Comparison of ENCODE assay signal across 9 cellular contexts in the genomic region with DNA sequence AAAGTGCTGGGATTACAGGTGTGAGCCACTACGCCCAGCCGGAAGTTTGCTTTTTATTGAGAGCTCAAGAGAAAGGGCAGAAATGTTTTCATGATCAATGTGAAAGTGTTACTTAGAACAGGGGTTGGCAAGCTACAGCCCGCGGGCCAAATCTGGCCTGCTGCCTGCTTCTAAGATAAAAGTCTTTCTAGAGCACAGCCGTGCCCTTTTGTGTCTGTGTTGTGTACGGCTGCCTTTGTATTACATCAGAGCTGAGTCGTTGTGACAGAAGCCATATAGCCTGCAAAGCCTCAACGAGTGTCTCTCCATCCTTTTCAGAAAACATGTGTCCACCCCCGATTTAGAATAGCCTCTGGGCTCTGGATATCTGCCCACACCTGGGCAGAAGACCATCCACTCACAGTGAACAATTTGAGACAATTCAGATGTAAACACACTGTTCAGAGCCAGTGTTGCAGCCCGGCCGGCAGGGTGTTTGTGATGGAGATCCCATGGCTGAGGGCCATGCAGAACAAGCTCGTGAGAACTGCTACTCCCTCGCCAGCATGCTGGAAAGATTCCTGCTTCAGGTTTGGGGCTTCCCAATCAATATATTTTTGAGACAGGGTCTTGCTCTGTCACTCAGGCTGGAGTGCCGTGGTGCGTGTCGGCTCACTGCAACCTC. TPM values are rescaled to one million over a fixed set of nuclear protein-coding genes. Genes with fewer than 3 reads are reported as not detected.
DNase-seq lines count a peak whose midpoint lies in the region; ATAC-seq, FAIRE-seq and TF ChIP-seq lines count a peak whose summit lies in the region.
"Had no signal": no experiment of that assay in that cellular context is flagged by ENCODE, and none has a peak within 500 bp of the region (broad histone marks: within the 10 kb centered on the region; RNA-seq: fewer than 3 reads in every experiment).

No MANE protein-coding gene starts in this region.

- peak overlapping the region; percentile 50; the same call in 1 of the 2 replicates for H2BK12ac ChIP-seq in H1 (ENCODE audit: low read depth, low read length)

- H3K4ac ChIP-seq in H1 (replicated peaks; ENCODE audit: insufficient read length, low read depth, low read length), result no peak overlapping the region

- H3K27ac ChIP-seq in H1 (ENCODE audit: low read depth, low read length), result no peak overlapping the region
- H3K27ac ChIP-seq: spleen had no signal

- 0 out of 2 replicates have a peak overlapping the region, but pooled peaks have one; percentile 39 for H4K8ac ChIP-seq in H1 (ENCODE audit: extremely low read depth, insufficient read depth, low read length)

- H2BK5ac ChIP-seq in H1 (ENCODE audit: low read depth, low read length), result no peak overlapping the region

- POLR2A ChIA-PET in H1 (lab: Charles Lee; ENCODE audit: partially characterized antibody), result interaction anchor here (0.6 kb wide), 1 partner anchor 499 kb away, joined by 3 read pairs; a partner anchor contains a TSS

- H2AFZ ChIP-seq in H1 (ENCODE audit: low read length), result peak overlapping the region; percentile 42; the same call in 1 of the 2 replicates

- H3K14ac ChIP-seq in H1 (ENCODE audit: insufficient read length), result no peak overlapping the region

- 87% methylated on average over 16 of the region's 16 CpGs; no CpG with 5 or more reads in 1 of the 2 experiments for WGBS in H1 (ENCODE audit: extremely low coverage in 1 of 2, insufficient coverage in 1 of 2, insufficient read length in 1 of 2, insufficient replicate concordance in 2 of 2, low coverage in 1 of 2, low lambda C conversion rate in 2 of 2, missing lambda C conversion rate in 1 of 2), 2 experiments

- H2BK20ac ChIP-seq in H1 (ENCODE audit: low read length), result no peak overlapping the region

- H3K9ac ChIP-seq in H1 (replicated peaks in 1 of 4; ENCODE audit: extremely low read depth in 1 of 4, low read depth in 3 of 4, low read length in 3 of 4), result no peak overlapping the region

- DNase-seq in activated CD4-positive, alpha-beta T cell treated with anti-CD3 and anti-CD28 coated beads for 48 hours, result peak; percentile 5
- no peak for DNase-seq in activated CD4-positive, alpha-beta T cell treated with anti-CD3 and anti-CD28 coated beads, Interleukin-2, amount 50 U/mL, for 4 hours
- DNase-seq in RPMI7951 (ENCODE audit: low read depth) (peak; percentile 5), H1 (ENCODE audit: low read depth in 1 of 2, low spot score in 2 of 2) (no peak), pons (ENCODE audit: low spot score) (peak; percentile 43), DMS 273 (lab: John Stamatoyannopoulos, UW; ENCODE audit: unreplicated experiment) (no peak), NCI-H1417 (lab: John Stamatoyannopoulos, UW) (no peak)
- DNase-seq: spleen had no signal

- peak overlapping the region; percentile 4 for H4K5ac ChIP-seq in H1 (ENCODE audit: insufficient read length, low read depth, low read length)

- no peaks in the 10 kb centered on the region for H3K23me2 ChIP-seq in H1 (ENCODE audit: low read depth, low read length)

- no peaks in the 10 kb centered on the region for H3K79me1 ChIP-seq in H1 (ENCODE audit: low read depth, low read length)

- no peak overlapping the region for H2AK5ac ChIP-seq in H1 (ENCODE audit: low read depth, low read length)

- no peaks in the 10 kb centered on the region for H3K36me3 ChIP-seq in H1 (ENCODE audit: control insufficient read depth in 2 of 4, insufficient read depth in 4 of 4, low read length in 3 of 4)
- H3K36me3 ChIP-seq: spleen had no signal

- no peak overlapping the region for H2BK120ac ChIP-seq in H1 (replicated peaks; ENCODE audit: low read depth, low read length)

- no peaks in the 10 kb centered on the region for H4K20me1 ChIP-seq in H1 (replicated peaks in 1 of 2; ENCODE audit: control insufficient read depth in 1 of 2, insufficient read depth in 2 of 2, low read length in 2 of 2)

- peak overlapping the region in 1 of 2 experiments; percentile 5; a peak in 1 of 4 replicates for H3K4me2 ChIP-seq in H1 (ENCODE audit: insufficient read depth in 1 of 2, low read depth in 2 of 2, low read length in 2 of 2)

- ATAC-seq in HG03469 (IDR thresholded peaks at IDR 0.05; ENCODE audit: unreplicated experiment), result no peak

- H3K23ac ChIP-seq in H1 (ENCODE audit: insufficient read length), result no peak overlapping the region

- TF ChIP-seq EP300 in H1 (IDR thresholded peaks at IDR 0.05; ENCODE audit: borderline replicate concordance in 1 of 2, low read depth in 2 of 2, low read length in 2 of 2), result no peak

- peak overlapping the region in 1 of 4 experiments; percentile 3; a peak in 1 of 8 replicates for H3K4me3 ChIP-seq in H1 (ENCODE audit: extremely low read depth in 1 of 4, insufficient read depth in 2 of 4, low read depth in 3 of 4, low read length in 4 of 4)
- H3K4me3 ChIP-seq: spleen had no signal

- no peak overlapping the region for H3K56ac ChIP-seq in H1 (replicated peaks; ENCODE audit: insufficient read length, low read depth, low read length)

- H4K91ac ChIP-seq in H1 (replicated peaks; ENCODE audit: insufficient read length, low read length), result no peak overlapping the region

- H3K9me3 ChIP-seq in H1 (ENCODE audit: insufficient read depth in 2 of 2, low read depth in 1 of 2, low read length in 1 of 2), result no peaks in the 10 kb centered on the region
- H3K9me3 ChIP-seq: spleen had no signal

- no peak for TF ChIP-seq POLR2A in H1 (IDR thresholded peaks at IDR 0.05; ENCODE audit: control extremely low read depth in 1 of 2, low read depth in 2 of 2, low read length in 2 of 2)

- peaks cover 2 to 5% (median 4%) of the 10 kb centered on the region in 4 experiments; a peak in 6 of 7 replicates for H3K4me1 ChIP-seq in H1 (replicated peaks in 1 of 4; ENCODE audit: control insufficient read depth in 3 of 4, insufficient read depth in 4 of 4, low read length in 3 of 4)
- H3K4me1 ChIP-seq: spleen had no signal

- CTCF ChIA-PET in H1 (lab: Charles Lee; ENCODE audit: partially characterized antibody), result interaction anchor here (0.6 to 2.3 kb wide), 23 partner anchors 8 to 494 kb away, joined by 3 to 16 read pairs (median 4); a partner anchor contains a TSS

- H3K79me2 ChIP-seq in H1 (ENCODE audit: control insufficient read depth in 1 of 2, insufficient read depth in 2 of 2, low read length in 2 of 2), result no peaks in the 10 kb centered on the region

- no peak for TF ChIP-seq CTCF in H1 (IDR thresholded peaks at IDR 0.05; ENCODE audit: control extremely low read depth in 1 of 3, insufficient read depth in 1 of 3, low read depth in 1 of 3, low read length in 3 of 3)

- FAIRE-seq in H1 (lab: Jason Lieb, UNC), result no peak

- H3K27me3 ChIP-seq in H1 (replicated peaks in 1 of 4; ENCODE audit: control insufficient read depth in 3 of 4, extremely low read depth in 1 of 4, insufficient read depth in 3 of 4, low read length in 3 of 4), result no peaks in the 10 kb centered on the region; a peak in 1 of 7 replicates
- H3K27me3 ChIP-seq: spleen had no signal

- H2BK15ac ChIP-seq in H1 (ENCODE audit: low read length), result no peak overlapping the region

- no peak overlapping the region for H3K18ac ChIP-seq in H1 (ENCODE audit: extremely low read depth, low read length)

- TF ChIP-seq RAD21 in H1 (IDR thresholded peaks at IDR 0.05 in 1 of 2, conservative IDR thresholded peaks at IDR 0.05 in 1 of 2; ENCODE audit: low read depth in 2 of 2, low read length in 2 of 2), result no peak

TF ChIP-seq in H1, 55 proteins besides CTCF, POLR2A, EP300 and RAD21 (continues in another document):
- TF ChIP-seq PHF8 (conservative IDR thresholded peaks at IDR 0.05; ENCODE audit: low read depth, low read length) (no peak), TAF7 (optimal IDR thresholded peaks at IDR 0.05; ENCODE audit: borderline replicate concordance, low read depth, low read length) (no peak), SP1 (IDR thresholded peaks at IDR 0.05; ENCODE audit: low read depth, low read length) (no peak), POLR2AphosphoS5 (IDR thresholded peaks at IDR 0.05; ENCODE audit: low read depth, low read length) (no peak), JUN (IDR thresholded peaks at IDR 0.05; ENCODE audit: low read depth, low read length) (no peak), EGR1 (IDR thresholded peaks at IDR 0.05; ENCODE audit: borderline replicate concordance, low read depth, low read length) (no peak), FOSL1 (IDR thresholded peaks at IDR 0.05; ENCODE audit: insufficient read depth, low read depth, low read length) (no peak), RXRA (IDR thresholded peaks at IDR 0.05; ENCODE audit: insufficient read depth, low read depth, low read length) (no peak)
- TF ChIP-seq, protein P1, sequence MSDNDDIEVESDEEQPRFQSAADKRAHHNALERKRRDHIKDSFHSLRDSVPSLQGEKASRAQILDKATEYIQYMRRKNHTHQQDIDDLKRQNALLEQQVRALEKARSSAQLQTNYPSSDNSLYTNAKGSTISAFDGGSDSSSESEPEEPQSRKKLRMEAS (IDR thresholded peaks at IDR 0.05), result no peak
- TF ChIP-seq, protein P2, sequence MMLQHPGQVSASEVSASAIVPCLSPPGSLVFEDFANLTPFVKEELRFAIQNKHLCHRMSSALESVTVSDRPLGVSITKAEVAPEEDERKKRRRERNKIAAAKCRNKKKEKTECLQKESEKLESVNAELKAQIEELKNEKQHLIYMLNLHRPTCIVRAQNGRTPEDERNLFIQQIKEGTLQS (IDR thresholded peaks at IDR 0.05; ENCODE audit: insufficient read depth, low read depth, low read length), result no peak

RNA-seq across cellular contexts. Expression of a gene that starts 28.8 kb away (rescaled TPM):
- total RNA-seq in RPMI7951 (2014; rRNA removed; shearing (Covaris generic)), result not detected in 2 replicates
- total RNA-seq in H1 (2021; fragmentation: NEBNext Ultra II Directional; extraction: Animal tissue kit (Norgen Biotek cat#: 25700)), result 0.48 and 0.52 TPM in 2 replicates
- 0.35 and 0.39 TPM in 2 replicates for polyA plus RNA-seq in H1 (2011; rRNA removed)
- polyA plus RNA-seq in H1 (2011; cell fraction: cytosol; rRNA removed), result 0.43 TPM
- 1.0 TPM for polyA plus RNA-seq in H1 (2011; cell fraction: nucleus; rRNA removed)
- polyA plus RNA-seq in H1 (2012, experiment 1 of 2), result 0.22 to 1.1 TPM (median 0.68 TPM) in 4 replicates
- polyA plus RNA-seq in H1 (2012, experiment 2 of 2), result 1.4 TPM
- 0.26 TPM for polyA plus RNA-seq in H1 (2013, experiment 1 of 2)
- 0.22 TPM for polyA plus RNA-seq in H1 (2013, experiment 2 of 2)
- polyA minus RNA-seq in H1 (2011; rRNA and poly(A)+ RNA removed), result 0.63 and 1.3 TPM in 2 replicates
- polyA minus RNA-seq in H1 (2011; cell fraction: cytosol; rRNA and poly(A)+ RNA removed), result not detected
- polyA minus RNA-seq in H1 (2011; cell fraction: nucleus; rRNA and poly(A)+ RNA removed), result 1.9 TPM

RNA-seq across cellular contexts. Expression of a gene that starts 29.4 kb away (rescaled TPM):
- total RNA-seq in RPMI7951 (2014; rRNA removed; shearing (Covaris generic)), result 3.3 and 5.6 TPM in 2 replicates
- total RNA-seq in H1 (2021; fragmentation: NEBNext Ultra II Directional; extraction: Animal tissue kit (Norgen Biotek cat#: 25700)), result 0.29 and 0.63 TPM in 2 replicates
- 1.3 and 1.4 TPM in 2 replicates for polyA plus RNA-seq in H1 (2011; rRNA removed)
- 1.2 TPM for polyA plus RNA-seq in H1 (2011; cell fraction: cytosol; rRNA removed)
- 2.3 TPM for polyA plus RNA-seq in H1 (2011; cell fraction: nucleus; rRNA removed)
- polyA plus RNA-seq in H1 (2012, experiment 1 of 2), result 0.72 to 1.4 TPM (median 1.2 TPM) in 4 replicates
- polyA plus RNA-seq in H1 (2012, experiment 2 of 2), result 0.72 TPM
- 0.83 TPM for polyA plus RNA-seq in H1 (2013, experiment 1 of 2)
- 1.1 TPM for polyA plus RNA-seq in H1 (2013, experiment 2 of 2)
- polyA minus RNA-seq in H1 (2011; rRNA and poly(A)+ RNA removed), result 1.2 and 1.5 TPM in 2 replicates
- 0.81 TPM for polyA minus RNA-seq in H1 (2011; cell fraction: cytosol; rRNA and poly(A)+ RNA removed)
- 0.40 TPM for polyA minus RNA-seq in H1 (2011; cell fraction: nucleus; rRNA and poly(A)+ RNA removed)

Comparison
In these comparisons a context has a peak if more than half of its experiments do, and no peak if none do; other contexts are left out.
1. DNase-seq: peak in activated CD4-positive, alpha-beta T cell treated with anti-CD3 and anti-CD28 coated beads for 48 hours (single experiment), RPMI7951 (single experiment) and pons (single experiment); none in activated CD4-positive, alpha-beta T cell treated with anti-CD3 and anti-CD28 coated beads, Interleukin-2, amount 50 U/mL, for 4 hours (0 of 2), H1 (0 of 2), DMS 273 (single experiment) and NCI-H1417 (0 of 3).